In the genomic region with DNA sequence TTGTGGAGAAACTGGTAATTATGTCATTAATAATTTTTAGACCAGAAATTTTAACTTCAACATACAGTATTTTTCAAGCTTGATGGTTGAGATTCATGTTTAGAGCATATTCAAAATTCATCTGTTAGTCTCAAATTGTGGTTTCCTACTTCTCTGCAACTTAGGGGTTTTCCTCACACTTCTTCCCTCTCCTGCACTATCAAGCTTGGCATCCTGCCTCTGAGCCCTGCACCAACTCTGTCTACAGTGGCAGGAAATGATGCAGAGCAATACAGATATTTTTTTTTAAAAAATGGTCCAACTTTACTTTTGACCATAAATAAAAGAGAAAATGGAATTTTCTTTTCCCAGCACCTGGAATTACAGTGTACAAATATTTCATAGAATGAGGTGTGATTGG, we compare ENCODE assay signal across 33 cellular contexts.
A peak's percentile ranks its signal among the peaks of the same experiment; 100 is the strongest.
DNase-seq lines count a peak whose midpoint lies in the region; ATAC-seq and TF ChIP-seq lines count a peak whose summit lies in the region.
"Had no signal": no experiment of that assay in that cellular context is flagged by ENCODE, and none has a peak within 500 bp of the region (broad histone marks: within the 10 kb centered on the region; RNA-seq: fewer than 3 reads in every experiment).

No MANE protein-coding gene starts in this region.

- intact Hi-C loops in activated naive CD4-positive, alpha-beta T cell treated with anti-CD3 and anti-CD28 coated beads for 36 hours (cut with micrococcal nuclease): no loop called here

- ATAC-seq in HG02943 (IDR thresholded peaks at IDR 0.05; ENCODE audit: low read depth, unreplicated experiment) (peak; percentile 79), HG03280 (IDR thresholded peaks at IDR 0.05; ENCODE audit: unreplicated experiment) (no peak), HG03439 (IDR thresholded peaks at IDR 0.05; ENCODE audit: unreplicated experiment) (no peak)
- ATAC-seq: HepG2, Panc1, pancreas, right cardiac atrium, SK-N-SH treated with all-trans-retinoic acid at 6 μM for 48 hours, T-helper 17 cell had no signal

- H3K4me2 ChIP-seq in OCI-LY3 (ENCODE audit: low read length): peak overlapping the region; percentile 36
- H3K4me2 ChIP-seq: smooth muscle cell had no signal

- H3K9me3 Mint-ChIP-seq in activated naive CD4-positive, alpha-beta T cell treated with anti-CD3 and anti-CD28 coated beads for 36 hours: peaks cover 2% of the 10 kb centered on the region
- H3K9me3 Mint-ChIP-seq in activated naive CD4-positive, alpha-beta T cell treated with anti-CD3 and anti-CD28 coated beads, Interleukin-2, amount 10 ng/mL, durations not matched to agents 7 days and 5 days: no peaks in the 10 kb centered on the region
- H3K9me3 Mint-ChIP-seq in CD8-positive, alpha-beta memory T cell: peaks cover 5 to 19% (median 10%) of the 10 kb centered on the region in 5 donors
- H3K9me3 Mint-ChIP-seq: neural crest cell had no signal

- peak; percentile 7 for DNase-seq in activated naive CD4-positive, alpha-beta T cell treated with anti-CD3 and anti-CD28 coated beads for 36 hours
- no peak for DNase-seq in activated naive CD4-positive, alpha-beta T cell treated with anti-CD3 and anti-CD28 coated beads, Interleukin-2, amount 10 ng/mL, durations not matched to agents 7 days and 5 days
- peak; percentile 22 for DNase-seq in glomerular visceral epithelial cell (ENCODE audit: extremely low spot score)
- no peak for DNase-seq in CD8-positive, alpha-beta memory T cell
- DNase-seq: activated T-cell treated with anti-CD3 and anti-CD28 coated beads, Interleukin-2, amount 50 U/mL, for 48 hours; Calu3; central memory CD4-positive, alpha-beta T cell; DMS79; endodermal cell; GF-D8; GM23248; hypothalamus; Karpas-422; NCI-H146; NCI-H2107; pancreas; right cardiac atrium; Right ventricle myocardium superior; stimulated activated naive CD4-positive, alpha-beta T cell; T-helper 17 cell; testis had no signal

- H3K36me3 Mint-ChIP-seq in activated naive CD4-positive, alpha-beta T cell treated with anti-CD3 and anti-CD28 coated beads for 36 hours (ENCODE audit: low read depth): no peaks in the 10 kb centered on the region
- no peaks in the 10 kb centered on the region for H3K36me3 Mint-ChIP-seq in activated naive CD4-positive, alpha-beta T cell treated with anti-CD3 and anti-CD28 coated beads, Interleukin-2, amount 10 ng/mL, durations not matched to agents 7 days and 5 days
- H3K36me3 Mint-ChIP-seq in CD8-positive, alpha-beta memory T cell: peaks cover 0 to 1% (median 0%) of the 10 kb centered on the region in 3 donors

- no peaks in the 10 kb centered on the region for H3K9me3 ChIP-seq in OCI-LY3 (ENCODE audit: insufficient read depth, low read length)
- H3K9me3 ChIP-seq in CD8-positive, alpha-beta memory T cell (ENCODE audit: low read length): no peaks in the 10 kb centered on the region
- H3K9me3 ChIP-seq: esophagus muscularis mucosa, pancreas, testis had no signal

- H3K36me3 ChIP-seq in OCI-LY3 (replicated peaks; ENCODE audit: low read depth, low read length): no peaks in the 10 kb centered on the region
- no peaks in the 10 kb centered on the region for H3K36me3 ChIP-seq in CD8-positive, alpha-beta memory T cell (ENCODE audit: insufficient read depth, low read length)
- H3K36me3 ChIP-seq: esophagus muscularis mucosa, pancreas had no signal

- peaks cover 13% of the 10 kb centered on the region for H3K4me1 ChIP-seq in OCI-LY3 (ENCODE audit: low read length)
- no peaks in the 10 kb centered on the region for H3K4me1 ChIP-seq in CD8-positive, alpha-beta memory T cell (ENCODE audit: insufficient read depth, low read length)
- H3K4me1 ChIP-seq: esophagus muscularis mucosa, pancreas, testis had no signal

- CTCF ChIA-PET in activated naive CD4-positive, alpha-beta T cell treated with anti-CD3 and anti-CD28 coated beads for 36 hours (lab: Charles Lee): no interaction called here
- CTCF ChIA-PET in activated naive CD4-positive, alpha-beta T cell treated with anti-CD3 and anti-CD28 coated beads, Interleukin-2, amount 10 ng/mL, durations not matched to agents 7 days and 5 days (lab: Charles Lee): no interaction called here
- CTCF ChIA-PET in CD8-positive, alpha-beta memory T cell (lab: Charles Lee): no interaction called here

- H4K20me1 ChIP-seq in OCI-LY3 (ENCODE audit: insufficient read depth, low read length): no peaks in the 10 kb centered on the region

- H3K4me1 Mint-ChIP-seq in activated naive CD4-positive, alpha-beta T cell treated with anti-CD3 and anti-CD28 coated beads for 36 hours (ENCODE audit: low read depth): no peaks in the 10 kb centered on the region
- no peaks in the 10 kb centered on the region for H3K4me1 Mint-ChIP-seq in activated naive CD4-positive, alpha-beta T cell treated with anti-CD3 and anti-CD28 coated beads, Interleukin-2, amount 10 ng/mL, durations not matched to agents 7 days and 5 days
- H3K4me1 Mint-ChIP-seq in CD8-positive, alpha-beta memory T cell: no peaks in the 10 kb centered on the region
- H3K4me1 Mint-ChIP-seq: endodermal cell, neural crest cell, T-helper 17 cell had no signal

- TF ChIP-seq CTCF in OCI-LY3 (IDR thresholded peaks at IDR 0.05; ENCODE audit: low read depth, low read length): no peak

- H3K4me3 ChIP-seq in OCI-LY3 (ENCODE audit: low read length): no peak overlapping the region
- no peak overlapping the region for H3K4me3 ChIP-seq in CD8-positive, alpha-beta memory T cell (ENCODE audit: low read length)
- H3K4me3 ChIP-seq: esophagus muscularis mucosa, GM23248, pancreas, smooth muscle cell, testis had no signal

- no peaks in the 10 kb centered on the region for H3K27me3 ChIP-seq in OCI-LY3 (ENCODE audit: low read depth, low read length)
- H3K27me3 ChIP-seq in CD8-positive, alpha-beta memory T cell (ENCODE audit: insufficient read depth, low read length, poor library complexity, severe bottlenecking): no peaks in the 10 kb centered on the region
- H3K27me3 ChIP-seq: esophagus muscularis mucosa, pancreas, testis had no signal

- H3K79me2 ChIP-seq in OCI-LY3 (ENCODE audit: low read length): no peaks in the 10 kb centered on the region

- POLR2A ChIA-PET in CD8-positive, alpha-beta memory T cell (lab: Charles Lee): no interaction called here

- H3K27ac Mint-ChIP-seq in activated naive CD4-positive, alpha-beta T cell treated with anti-CD3 and anti-CD28 coated beads for 36 hours: no peak overlapping the region
- H3K27ac Mint-ChIP-seq in activated naive CD4-positive, alpha-beta T cell treated with anti-CD3 and anti-CD28 coated beads, Interleukin-2, amount 10 ng/mL, durations not matched to agents 7 days and 5 days: no peak overlapping the region
- no peak overlapping the region for H3K27ac Mint-ChIP-seq in CD8-positive, alpha-beta memory T cell
- H3K27ac Mint-ChIP-seq: dendritic cell treated with granulocyte-macrophage colony-stimulating factor and Interleukin-4, amounts not matched to agents 40 ng/mL and 50 ng/mL, for 4 days; endodermal cell; T-helper 17 cell had no signal

- no peaks in the 10 kb centered on the region for H3K27me3 Mint-ChIP-seq in activated naive CD4-positive, alpha-beta T cell treated with anti-CD3 and anti-CD28 coated beads for 36 hours (ENCODE audit: low read depth)
- H3K27me3 Mint-ChIP-seq in activated naive CD4-positive, alpha-beta T cell treated with anti-CD3 and anti-CD28 coated beads, Interleukin-2, amount 10 ng/mL, durations not matched to agents 7 days and 5 days: no peaks in the 10 kb centered on the region
- H3K27me3 Mint-ChIP-seq in CD8-positive, alpha-beta memory T cell: no peaks in the 10 kb centered on the region
- H3K27me3 Mint-ChIP-seq: dendritic cell treated with granulocyte-macrophage colony-stimulating factor and Interleukin-4, amounts not matched to agents 40 ng/mL and 50 ng/mL, for 4 days; T-helper 17 cell had no signal

- no peak overlapping the region for H3K9ac ChIP-seq in OCI-LY3 (ENCODE audit: low read length)
- H3K9ac ChIP-seq: GM23248 had no signal

- H2AFZ ChIP-seq in OCI-LY3 (ENCODE audit: low read depth, low read length): no peak overlapping the region
- H2AFZ ChIP-seq: GM23248 had no signal

- no peak overlapping the region for H3K4me3 Mint-ChIP-seq in activated naive CD4-positive, alpha-beta T cell treated with anti-CD3 and anti-CD28 coated beads for 36 hours
- H3K4me3 Mint-ChIP-seq in activated naive CD4-positive, alpha-beta T cell treated with anti-CD3 and anti-CD28 coated beads, Interleukin-2, amount 10 ng/mL, durations not matched to agents 7 days and 5 days: no peak overlapping the region
- H3K4me3 Mint-ChIP-seq in CD8-positive, alpha-beta memory T cell: no peak overlapping the region
- H3K4me3 Mint-ChIP-seq: dendritic cell treated with granulocyte-macrophage colony-stimulating factor and Interleukin-4, amounts not matched to agents 40 ng/mL and 50 ng/mL, for 4 days; endodermal cell; neural crest cell; T-helper 17 cell had no signal

- no peak overlapping the region for H3K27ac ChIP-seq in OCI-LY3 (ENCODE audit: low read length)
- H3K27ac ChIP-seq in CD8-positive, alpha-beta memory T cell (ENCODE audit: low read depth, low read length): no peak overlapping the region
- H3K27ac ChIP-seq: 22Rv1, esophagus muscularis mucosa, GM23248, pancreas, testis had no signal

Comparison
In these comparisons a context has a peak if more than half of its experiments do, and no peak if none do; other contexts are left out.
1. DNase-seq: peak in activated naive CD4-positive, alpha-beta T cell treated with anti-CD3 and anti-CD28 coated beads for 36 hours (single experiment) and glomerular visceral epithelial cell (single experiment); none in activated naive CD4-positive, alpha-beta T cell treated with anti-CD3 and anti-CD28 coated beads, Interleukin-2, amount 10 ng/mL, durations not matched to agents 7 days and 5 days (single experiment) and CD8-positive, alpha-beta memory T cell (0 of 5).